Comparison of ENCODE assay signal across 19 cellular contexts in genomic region chr12:68431786-68432185, GRCh38.
DNase-seq lines count a peak whose midpoint lies in the region; ATAC-seq, FAIRE-seq and TF ChIP-seq lines count a peak whose summit lies in the region.
"Had no signal": no experiment of that assay in that cellular context is flagged by ENCODE, and none has a peak within 500 bp of the region (broad histone marks: within the 10 kb centered on the region; RNA-seq: fewer than 3 reads in every experiment).

No MANE protein-coding gene starts in this region.

- no peak for TF ChIP-seq RAD21 in K562 (CRISPR knock-in tag; conservative IDR thresholded peaks at IDR 0.05 in 1 of 2, IDR thresholded peaks at IDR 0.05 in 1 of 2)

- no TSS peak for BruUV-seq in K562 (replicated peaks; lab: Mats Ljungman, UMichigan)

- 6% methylated on average over 6 of the region's 6 CpGs for WGBS in K562 (ENCODE audit: insufficient coverage, low coverage, missing lambda C conversion rate)
- WGBS in hepatocyte (ENCODE audit: low lambda C conversion rate, missing lambda C conversion rate) = 83% methylated on average over 6 of the region's 6 CpGs

- H3K4me3 Mint-ChIP-seq in activated naive CD8-positive, alpha-beta T cell = no peak overlapping the region
- no peak overlapping the region for H3K4me3 Mint-ChIP-seq in activated naive CD8-positive, alpha-beta T cell treated with anti-CD3 and anti-CD28 coated beads, Interleukin-2, amount 50 U/mL, for 24 hours
- H3K4me3 Mint-ChIP-seq in natural killer cell (peak overlapping the region; percentile 61), neural progenitor cell (peak overlapping the region; percentile 38)
- H3K4me3 Mint-ChIP-seq: CD4-positive, alpha-beta T cell had no signal

- H3K27me3 ChIP-seq in K562 (ENCODE audit: control insufficient read depth in 2 of 2, insufficient read depth in 2 of 2, low read length in 2 of 2) (no peaks in the 10 kb centered on the region), neural progenitor cell (no peaks in the 10 kb centered on the region), hepatocyte (no peaks in the 10 kb centered on the region)

- FAIRE-seq in K562 (lab: Jason Lieb, UNC) = no peak
- FAIRE-seq: A549, GM12892, H54 had no signal

- H3K9ac ChIP-seq in K562 (ENCODE audit: insufficient read depth in 1 of 2, low read depth in 2 of 2, low read length in 2 of 2) (no peak overlapping the region), neural progenitor cell (no peak overlapping the region)

- in situ Hi-C loops in K562 (cut with MboI) = no loop called here

- no peaks in the 10 kb centered on the region for H3F3A ChIP-seq in neural progenitor cell (ENCODE audit: low read depth)

- peaks cover 9% of the 10 kb centered on the region for H3K36me3 Mint-ChIP-seq in activated naive CD8-positive, alpha-beta T cell
- peaks cover 10% of the 10 kb centered on the region for H3K36me3 Mint-ChIP-seq in activated naive CD8-positive, alpha-beta T cell treated with anti-CD3 and anti-CD28 coated beads, Interleukin-2, amount 50 U/mL, for 24 hours (ENCODE audit: low read depth)
- H3K36me3 Mint-ChIP-seq in natural killer cell = peaks cover 34% of the 10 kb centered on the region
- no peaks in the 10 kb centered on the region for H3K36me3 Mint-ChIP-seq in neural progenitor cell

- no peaks in the 10 kb centered on the region for H3K9me3 Mint-ChIP-seq in activated naive CD8-positive, alpha-beta T cell (ENCODE audit: low read depth)
- H3K9me3 Mint-ChIP-seq in activated naive CD8-positive, alpha-beta T cell treated with anti-CD3 and anti-CD28 coated beads, Interleukin-2, amount 50 U/mL, for 24 hours = peaks cover 15% of the 10 kb centered on the region
- no peaks in the 10 kb centered on the region for H3K9me3 Mint-ChIP-seq in natural killer cell
- H3K9me3 Mint-ChIP-seq in neural progenitor cell = peaks cover 3% of the 10 kb centered on the region
- H3K9me3 Mint-ChIP-seq: CD4-positive, alpha-beta T cell had no signal

- no peak overlapping the region for H3K27ac ChIP-seq in K562 (ENCODE audit: extremely low read depth, low read depth, low read length)
- no peak overlapping the region for H3K27ac ChIP-seq in neural progenitor cell
- no peak overlapping the region for H3K27ac ChIP-seq in hepatocyte
- H3K27ac ChIP-seq: 22Rv1, A549, C4-2B had no signal

- ATAC-seq in activated naive CD8-positive, alpha-beta T cell treated with anti-CD3 and anti-CD28 coated beads, Interleukin-2, amount 50 U/mL, for 24 hours = no peak
- ATAC-seq in K562 (no peak), natural killer cell (peak; percentile 44 to 81 (median 68))
- ATAC-seq: A549 had no signal

- no peak overlapping the region for H3K4me2 ChIP-seq in K562 (ENCODE audit: insufficient read depth, low read length)
- H3K4me2 ChIP-seq in neural progenitor cell = no peak overlapping the region
- no peak overlapping the region for H3K4me2 ChIP-seq in hepatocyte
- H3K4me2 ChIP-seq: A549 had no signal

- TF ChIP-seq CTCF in K562 (IDR thresholded peaks at IDR 0.05 in 2 of 3, conservative IDR thresholded peaks at IDR 0.05 in 1 of 3; ENCODE audit: insufficient read depth in 2 of 3, low read depth in 1 of 3, low read length in 3 of 3) (no peak), natural killer cell (IDR thresholded peaks at IDR 0.05) (no peak), neural progenitor cell (IDR thresholded peaks at IDR 0.05) (no peak), hepatocyte (IDR thresholded peaks at IDR 0.05; ENCODE audit: poor library complexity) (no peak)

- CTCF ChIA-PET in K562 (lab: Yijun Ruan, JAX; ENCODE audit: low intra/inter-chr PET ratio) = no interaction called here

- H3K79me2 ChIP-seq in K562 (ENCODE audit: control insufficient read depth, insufficient read depth, low read length) = no peaks in the 10 kb centered on the region
- no peaks in the 10 kb centered on the region for H3K79me2 ChIP-seq in neural progenitor cell (ENCODE audit: low read depth)
- no peaks in the 10 kb centered on the region for H3K79me2 ChIP-seq in hepatocyte

- POLR2A ChIA-PET in K562 (lab: Yijun Ruan, JAX) = no interaction called here

- intact Hi-C loops in K562 (cut with micrococcal nuclease) = no loop called here
- intact Hi-C loops in natural killer cell (cut with micrococcal nuclease) = no loop called here

- H3K9me3 ChIP-seq in K562 (replicated peaks; ENCODE audit: control insufficient read depth, insufficient read depth, low read depth, low read length) (0 out of 2 replicates have a peak, but pooled peaks cover 2% of the 10 kb centered on the region), neural progenitor cell (ENCODE audit: low read depth) (peaks cover 5% of the 10 kb centered on the region), hepatocyte (ENCODE audit: low read depth) (no peaks in the 10 kb centered on the region)

- H4K20me1 ChIP-seq in K562 (replicated peaks; ENCODE audit: control insufficient read depth, insufficient read depth, low read length) = no peaks in the 10 kb centered on the region
- no peaks in the 10 kb centered on the region for H4K20me1 ChIP-seq in neural progenitor cell (ENCODE audit: low read depth)
- no peaks in the 10 kb centered on the region for H4K20me1 ChIP-seq in hepatocyte (ENCODE audit: insufficient read depth, poor library complexity, severe bottlenecking)

- no peak for DNase-seq in activated naive CD8-positive, alpha-beta T cell treated with anti-CD3 and anti-CD28 coated beads, Interleukin-2, amount 50 U/mL, for 24 hours
- DNase-seq in K562 (ENCODE audit: extremely low read depth in 1 of 4, low spot score in 3 of 4) (no peak), natural killer cell (no peak), neural progenitor cell (ENCODE audit: low spot score) (no peak), NK-92 (lab: John Stamatoyannopoulos, UW; ENCODE audit: unreplicated experiment) (no peak), activated gamma-delta T cell treated with Interleukin-2 at 50 U/mL for 16 hours (no peak), hepatocyte (ENCODE audit: low spot score) (no peak)
- DNase-seq: AML-193; CD4-positive, alpha-beta T cell; DMS153; DMS79; GDM1; HCEC 1CT had no signal

- no peak overlapping the region for H3K4me3 ChIP-seq in K562
- H3K4me3 ChIP-seq in neural progenitor cell = no peak overlapping the region
- no peak overlapping the region for H3K4me3 ChIP-seq in hepatocyte
- H3K4me3 ChIP-seq: A549 had no signal

- H3K9me2 ChIP-seq in hepatocyte (replicated peaks; ENCODE audit: insufficient read depth) = no peaks in the 10 kb centered on the region

- no peaks in the 10 kb centered on the region for H3K9me1 ChIP-seq in K562 (ENCODE audit: control insufficient read depth, insufficient read depth, low read length)

- peak overlapping the region; percentile 55 for H3K27ac Mint-ChIP-seq in activated naive CD8-positive, alpha-beta T cell
- H3K27ac Mint-ChIP-seq in activated naive CD8-positive, alpha-beta T cell treated with anti-CD3 and anti-CD28 coated beads, Interleukin-2, amount 50 U/mL, for 24 hours = no peak overlapping the region
- H3K27ac Mint-ChIP-seq in natural killer cell (peak overlapping the region; percentile 79 to 83), neural progenitor cell (peak overlapping the region; percentile 88)
- H3K27ac Mint-ChIP-seq: CD4-positive, alpha-beta T cell had no signal

- H3K27me3 Mint-ChIP-seq in activated naive CD8-positive, alpha-beta T cell = no peaks in the 10 kb centered on the region
- H3K27me3 Mint-ChIP-seq in activated naive CD8-positive, alpha-beta T cell treated with anti-CD3 and anti-CD28 coated beads, Interleukin-2, amount 50 U/mL, for 24 hours = no peaks in the 10 kb centered on the region
- H3K27me3 Mint-ChIP-seq in natural killer cell (ENCODE audit: low read depth in 2 of 2) (no peaks in the 10 kb centered on the region), neural progenitor cell (ENCODE audit: insufficient read depth, low read depth) (peaks cover 9% of the 10 kb centered on the region)
- H3K27me3 Mint-ChIP-seq: CD4-positive, alpha-beta T cell had no signal

- no peak for TF ChIP-seq EP300 in K562 (IDR thresholded peaks at IDR 0.05; ENCODE audit: low read length)

- H3K36me3 ChIP-seq in K562 (ENCODE audit: control insufficient read depth, insufficient read depth, low read length) = no peaks in the 10 kb centered on the region
- H3K36me3 ChIP-seq in neural progenitor cell = no peaks in the 10 kb centered on the region
- H3K36me3 ChIP-seq in hepatocyte (replicated peaks; ENCODE audit: insufficient read depth, low read depth) = no peaks in the 10 kb centered on the region

- H3K4me1 Mint-ChIP-seq in activated naive CD8-positive, alpha-beta T cell (ENCODE audit: low read depth) = no peaks in the 10 kb centered on the region
- no peaks in the 10 kb centered on the region for H3K4me1 Mint-ChIP-seq in activated naive CD8-positive, alpha-beta T cell treated with anti-CD3 and anti-CD28 coated beads, Interleukin-2, amount 50 U/mL, for 24 hours
- H3K4me1 Mint-ChIP-seq in natural killer cell (peaks cover 51 to 55% of the 10 kb centered on the region in 2 donors), neural progenitor cell (peaks cover 24% of the 10 kb centered on the region)

- H3K4me1 ChIP-seq in K562 (replicated peaks in 1 of 2; ENCODE audit: control insufficient read depth in 2 of 2, insufficient read depth in 2 of 2, low read length in 2 of 2) = no peaks in the 10 kb centered on the region
- peaks cover 14% of the 10 kb centered on the region for H3K4me1 ChIP-seq in neural progenitor cell
- peaks cover 6% of the 10 kb centered on the region for H3K4me1 ChIP-seq in hepatocyte (ENCODE audit: insufficient read depth)
- H3K4me1 ChIP-seq: A549 had no signal

- TF ChIP-seq POLR2A in K562 (conservative IDR thresholded peaks at IDR 0.05) = no peak

- H2AFZ ChIP-seq in K562 (ENCODE audit: low read depth, low read length) (no peak overlapping the region), neural progenitor cell (replicated peaks) (no peak overlapping the region), hepatocyte (no peak overlapping the region)

TF ChIP-seq in K562, 482 proteins besides CTCF, POLR2A, EP300 and RAD21 (continues in another document):
- TF ChIP-seq TAF7 (tag; IDR thresholded peaks at IDR 0.05) (no peak), BCOR (IDR thresholded peaks at IDR 0.05) (no peak), ZNF280A (IDR thresholded peaks at IDR 0.05; ENCODE audit: low read depth, partially characterized antibody) (no peak), ZNF140 (CRISPR knock-in tag; IDR thresholded peaks at IDR 0.05) (no peak), BHLHE40 (IDR thresholded peaks at IDR 0.05; ENCODE audit: low read length) (no peak), KLF16 (IDR thresholded peaks at IDR 0.05) (no peak), MEIS2 (IDR thresholded peaks at IDR 0.05; ENCODE audit: partially characterized antibody) (peak; percentile 28)

Comparison
In these comparisons a context has a peak if more than half of its experiments do, and no peak if none do; other contexts are left out.
1. H3K4me3 Mint-ChIP-seq: peak in natural killer cell (single experiment) and neural progenitor cell (single experiment); none in activated naive CD8-positive, alpha-beta T cell (single experiment) and activated naive CD8-positive, alpha-beta T cell treated with anti-CD3 and anti-CD28 coated beads, Interleukin-2, amount 50 U/mL, for 24 hours (single experiment).
2. ATAC-seq: peak in natural killer cell (3 of 3); none in activated naive CD8-positive, alpha-beta T cell treated with anti-CD3 and anti-CD28 coated beads, Interleukin-2, amount 50 U/mL, for 24 hours (single experiment) and K562 (single experiment).